ENCODE assay signal across 1 cellular context in the genomic region with DNA sequence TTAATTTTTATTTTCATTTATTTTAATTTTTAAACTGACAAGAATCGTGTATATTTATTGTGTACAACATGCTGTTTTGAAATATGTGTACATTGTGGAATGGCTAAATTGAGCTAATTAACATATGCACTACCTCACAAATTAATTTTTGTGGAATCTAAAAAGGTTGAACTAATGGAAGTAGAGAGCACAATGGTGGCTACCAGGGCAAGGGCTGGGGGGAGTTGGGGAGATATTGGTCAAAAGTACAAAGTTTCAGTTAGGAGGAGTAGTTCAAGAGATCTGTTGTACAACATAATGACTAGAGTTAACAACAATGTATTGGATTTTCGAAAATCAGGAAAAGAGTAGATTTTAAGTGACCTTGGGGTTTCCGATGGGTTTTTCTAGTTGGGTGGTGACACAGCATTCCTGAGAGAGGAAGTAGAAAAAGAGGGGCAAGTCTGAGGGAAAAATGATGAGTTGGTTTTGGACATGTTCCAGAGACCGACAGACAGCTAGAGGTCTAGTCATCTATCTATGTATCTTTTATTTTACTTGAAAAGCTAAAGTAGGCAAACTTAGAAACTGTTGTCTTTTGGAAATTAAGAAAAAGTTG.
TF ChIP-seq lines count a peak whose summit lies in the region.

No MANE protein-coding gene starts in this region.

TF ChIP-seq in endothelial cell of umbilical vein, 7 proteins besides CTCF, POLR2A, EP300 and RAD21:
- TF ChIP-seq JUN (IDR thresholded peaks at IDR 0.05; ENCODE audit: borderline replicate concordance, insufficient read depth, insufficient read length, low read depth) (no peak), POLR2AphosphoS5 (IDR thresholded peaks at IDR 0.05; ENCODE audit: insufficient read depth, low read depth, low read length) (no peak), MYC (IDR thresholded peaks at IDR 0.05; ENCODE audit: low read depth, low read length) (no peak), MAX (IDR thresholded peaks at IDR 0.05; ENCODE audit: insufficient read depth, insufficient read length) (no peak)
